In genomic region chr11:67090717-67091116, GRCh38 we compare ENCODE assay signal across 22 cellular contexts. TPM values are rescaled to one million over a fixed set of nuclear protein-coding genes. Genes with fewer than 3 reads are reported as not detected.
"Had no signal": no experiment of that assay in that cellular context is flagged by ENCODE, and none has a peak within 500 bp of the region (broad histone marks: within the 10 kb centered on the region; RNA-seq: fewer than 3 reads in every experiment).

No MANE protein-coding gene starts in this region.

- H3K4me3 ChIP-seq: MG63, SJSA1, SK-N-MC had no signal

- H3K4me1 ChIP-seq: SJSA1 had no signal

- H3K27ac ChIP-seq: HL-60, SJSA1, SK-N-MC had no signal

- DNase-seq: Karpas-422, KG1, MG63, NCI-H1105, NCI-H1417, NCI-H1436 treated with DMSO at 0.1 percent for 48 hours, NCI-H187, NCI-H2029, NCI-H2081 treated with DMSO at 0.1 percent for 48 hours, NCI-H2171, NCI-H226, NCI-H446, NCI-H510A, NCI-H524 treated with DMSO at 0.1 percent for 48 hours, NCI-H69, NCI-H774, Right ventricle myocardium superior, RPMI8226, SIG-M5 had no signal

- H3K9me3 ChIP-seq: MG63, SJSA1 had no signal

- H3K27me3 ChIP-seq: MG63, SJSA1 had no signal

- H3K36me3 ChIP-seq: MG63, SJSA1 had no signal

RNA-seq across cellular contexts. Expression of gene RHOD, which starts 34.1 kb away (rescaled TPM):
- total RNA-seq: SJSA1 had no signal
